In genomic region chr18:43234889-43235288, GRCh38 we compare ENCODE assay signal across 2 cellular contexts.
TF ChIP-seq lines count a peak whose summit lies in the region.

No MANE protein-coding gene starts in this region.

TF ChIP-seq in liver, 16 proteins besides CTCF, POLR2A, EP300 and RAD21 (continued from another document):
- TF ChIP-seq ATF3 (IDR thresholded peaks at IDR 0.05) (no peak), JUND (IDR thresholded peaks at IDR 0.05) (peak in 1 of 2 donors; percentile 69), SP1 (IDR thresholded peaks at IDR 0.05) (peak; percentile 50), YY1 (IDR thresholded peaks at IDR 0.05) (peak; percentile 59), TAF1 (conservative IDR thresholded peaks at IDR 0.05) (no peak), GABPA (IDR thresholded peaks at IDR 0.05 in 1 of 2, conservative IDR thresholded peaks at IDR 0.05 in 1 of 2) (no peak), MAX (IDR thresholded peaks at IDR 0.05) (peak; percentile 76), REST (IDR thresholded peaks at IDR 0.05) (peak; percentile 45), FOXA1 (IDR thresholded peaks at IDR 0.05) (peak; percentile 22), RXRA (IDR thresholded peaks at IDR 0.05) (peak; percentile 14 to 53), HNF4G (IDR thresholded peaks at IDR 0.05) (peak; percentile 54), NR2F2 (IDR thresholded peaks at IDR 0.05) (no peak), EGR1 (IDR thresholded peaks at IDR 0.05; ENCODE audit: low read depth in 2 of 2) (peak in 1 of 2 donors; percentile 57)

TF ChIP-seq in HepG2, 621 proteins besides CTCF, POLR2A, EP300 and RAD21 (continued from another document):
- TF ChIP-seq RNF219 (CRISPR knock-in tag; IDR thresholded peaks at IDR 0.05) = no peak
- TF ChIP-seq ZSCAN22 (CRISPR knock-in tag; IDR thresholded peaks at IDR 0.05) = no peak
- TF ChIP-seq ZNF10 (CRISPR knock-in tag; IDR thresholded peaks at IDR 0.05; ENCODE audit: borderline replicate concordance, low read depth) = no peak
- no peak for TF ChIP-seq KLF9 (CRISPR knock-in tag; IDR thresholded peaks at IDR 0.05; ENCODE audit: low read depth)
- TF ChIP-seq AGO1 (IDR thresholded peaks at IDR 0.05; ENCODE audit: low read depth, low read length, poor library complexity, severe bottlenecking) = no peak
- TF ChIP-seq DR1 (CRISPR knock-in tag; IDR thresholded peaks at IDR 0.05) = no peak
- no peak for TF ChIP-seq U2AF2 (IDR thresholded peaks at IDR 0.05; ENCODE audit: low read depth, low read length)
